In the genomic region with DNA sequence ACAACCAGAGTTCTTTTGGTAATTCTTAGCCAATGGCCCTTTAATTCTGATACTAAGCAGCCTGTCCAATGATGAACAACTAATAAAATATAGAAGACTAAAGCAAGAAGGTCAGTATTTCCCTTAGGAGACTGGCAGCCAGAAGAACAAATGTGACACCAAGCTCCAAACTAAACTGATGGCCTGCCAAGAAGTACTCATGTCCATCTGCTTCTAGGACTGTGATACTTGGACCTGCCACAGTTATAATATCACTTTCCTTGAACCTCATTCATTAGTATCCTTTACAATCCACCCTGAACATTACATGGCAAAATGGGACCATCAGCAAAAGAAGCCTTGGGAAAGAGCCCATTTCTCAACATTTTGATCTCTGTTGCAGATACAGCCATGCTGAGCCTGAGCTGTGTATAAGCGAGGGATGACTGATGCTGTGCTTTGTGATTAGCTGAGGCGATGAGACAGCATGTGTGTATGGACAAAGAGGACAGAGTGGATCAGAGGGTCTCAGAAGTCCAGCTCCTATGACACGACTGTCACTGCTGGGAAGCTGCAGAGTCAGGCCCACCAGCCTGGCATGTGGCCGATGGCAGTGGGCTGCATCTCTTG, we compare ENCODE assay signal across 24 cellular contexts.
"Had no signal": no experiment of that assay in that cellular context is flagged by ENCODE, and none has a peak within 500 bp of the region (broad histone marks: within the 10 kb centered on the region; RNA-seq: fewer than 3 reads in every experiment).

No MANE protein-coding gene starts in this region.

- H3K9me3 ChIP-seq: colonic mucosa, gastroesophageal sphincter, mucosa of descending colon, neutrophil, ovary, right atrium auricular region, upper lobe of left lung had no signal

- ATAC-seq: gastroesophageal sphincter, left cardiac atrium, left ventricle myocardium superior, mucosa of descending colon had no signal

- H3K27ac ChIP-seq: colonic mucosa, gastroesophageal sphincter, neutrophil, ovary, right atrium auricular region, upper lobe of left lung, VCaP had no signal

- H3K9me3 Mint-ChIP-seq: activated naive CD4-positive, alpha-beta T cell treated with anti-CD3 and anti-CD28 coated beads, Interleukin-2, amount 10 ng/mL, durations not matched to agents 7 days and 5 days; activated naive CD8-positive, alpha-beta T cell treated with anti-CD3 and anti-CD28 coated beads, Interleukin-2, amount 10 ng/mL, durations not matched to agents 7 days and 5 days; nephron progenitor cell had no signal

- H3K27me3 ChIP-seq: colonic mucosa, gastroesophageal sphincter, neutrophil, ovary, right atrium auricular region, upper lobe of left lung had no signal

- H3K4me3 ChIP-seq: colonic mucosa, gastroesophageal sphincter, mucosa of descending colon, ovary, right atrium auricular region, upper lobe of left lung had no signal

- H3K4me1 Mint-ChIP-seq: activated naive CD4-positive, alpha-beta T cell treated with anti-CD3 and anti-CD28 coated beads, Interleukin-2, amount 10 ng/mL, durations not matched to agents 7 days and 5 days; activated naive CD8-positive, alpha-beta T cell treated with anti-CD3 and anti-CD28 coated beads, Interleukin-2, amount 10 ng/mL, durations not matched to agents 7 days and 5 days had no signal

- FAIRE-seq: keratinocyte had no signal

- DNase-seq: activated CD4-positive, alpha-beta T cell treated with anti-CD3 and anti-CD28 coated beads for 4 hours; activated CD4-positive, alpha-beta T cell treated with anti-CD3 and anti-CD28 coated beads, Interleukin-2, amount 50 U/mL, for 4 hours; activated gamma-delta T cell; activated naive CD4-positive, alpha-beta T cell treated with anti-CD3 and anti-CD28 coated beads, Interleukin-2, amount 10 ng/mL, durations not matched to agents 7 days and 5 days; activated naive CD8-positive, alpha-beta T cell treated with anti-CD3 and anti-CD28 coated beads, Interleukin-2, amount 10 ng/mL, durations not matched to agents 7 days and 5 days; amniotic stem cell; central memory CD4-positive, alpha-beta T cell; colonic mucosa; effector memory CD4-positive, alpha-beta T cell; head of caudate nucleus; hippocampal formation; left cardiac atrium; left ventricle myocardium superior; mucosa of descending colon; nephron progenitor cell; ovary; stimulated activated CD4-positive, alpha-beta T cell treated with anti-CD3 and anti-CD28 coated beads, Interleukin-2, amount 100 ng/mL, for 48 hours; stimulated activated naive CD4-positive, alpha-beta T cell treated with Interleukin-2 at 50 U/mL for 16 hours; upper lobe of left lung had no signal

- H3K36me3 Mint-ChIP-seq: activated naive CD4-positive, alpha-beta T cell treated with anti-CD3 and anti-CD28 coated beads, Interleukin-2, amount 10 ng/mL, durations not matched to agents 7 days and 5 days; activated naive CD8-positive, alpha-beta T cell treated with anti-CD3 and anti-CD28 coated beads, Interleukin-2, amount 10 ng/mL, durations not matched to agents 7 days and 5 days had no signal

- H3K4me3 Mint-ChIP-seq: activated naive CD4-positive, alpha-beta T cell treated with anti-CD3 and anti-CD28 coated beads, Interleukin-2, amount 10 ng/mL, durations not matched to agents 7 days and 5 days; activated naive CD8-positive, alpha-beta T cell treated with anti-CD3 and anti-CD28 coated beads, Interleukin-2, amount 10 ng/mL, durations not matched to agents 7 days and 5 days; nephron progenitor cell had no signal

- H3K27ac Mint-ChIP-seq: activated naive CD4-positive, alpha-beta T cell treated with anti-CD3 and anti-CD28 coated beads, Interleukin-2, amount 10 ng/mL, durations not matched to agents 7 days and 5 days; activated naive CD8-positive, alpha-beta T cell treated with anti-CD3 and anti-CD28 coated beads, Interleukin-2, amount 10 ng/mL, durations not matched to agents 7 days and 5 days; nephron progenitor cell had no signal

- H3K36me3 ChIP-seq: colonic mucosa, neutrophil, ovary, right atrium auricular region, upper lobe of left lung had no signal

- H3K27me3 Mint-ChIP-seq: activated naive CD4-positive, alpha-beta T cell treated with anti-CD3 and anti-CD28 coated beads, Interleukin-2, amount 10 ng/mL, durations not matched to agents 7 days and 5 days; activated naive CD8-positive, alpha-beta T cell treated with anti-CD3 and anti-CD28 coated beads, Interleukin-2, amount 10 ng/mL, durations not matched to agents 7 days and 5 days had no signal
